ENCODE assay signal across 18 cellular contexts in genomic region chr10:102770108-102770482, GRCh38. TPM values are rescaled to one million over a fixed set of nuclear protein-coding genes. Genes with fewer than 3 reads are reported as not detected.
DNase-seq lines count a peak whose midpoint lies in the region; FAIRE-seq and TF ChIP-seq lines count a peak whose summit lies in the region.
"Had no signal": no experiment of that assay in that cellular context is flagged by ENCODE, and none has a peak within 500 bp of the region (broad histone marks: within the 10 kb centered on the region; RNA-seq: fewer than 3 reads in every experiment).

No MANE protein-coding gene starts in this region.

- peaks cover 73% of the 10 kb centered on the region for H3K4me1 Mint-ChIP-seq in activated T-cell treated with anti-CD3 and anti-CD28 coated beads, Interleukin-2, amount 50 U/mL, for 24 hours (ENCODE audit: low read depth)
- H3K4me1 Mint-ChIP-seq in stimulated activated naive CD8-positive, alpha-beta T cell treated with anti-CD3 and anti-CD28 coated beads, Interleukin-15, Interleukin-2, amounts not matched to agents 100 ng/mL and 50 ng/mL, for 24 hours (ENCODE audit: low read depth): peaks cover 79% of the 10 kb centered on the region

- TF ChIP-seq CTCF in VCaP (conservative IDR thresholded peaks at IDR 0.05): no peak
- TF ChIP-seq CTCF in keratinocyte (optimal IDR thresholded peaks at IDR 0.05 in 1 of 3, IDR thresholded peaks at IDR 0.05 in 1 of 3, conservative IDR thresholded peaks at IDR 0.05 in 1 of 3; ENCODE audit: extremely low read depth in 1 of 3, insufficient read depth in 2 of 3, low read length in 3 of 3): no peak

- no peaks in the 10 kb centered on the region for H3K9me3 ChIP-seq in keratinocyte (ENCODE audit: control insufficient read depth, low read depth, low read length)
- H3K9me3 ChIP-seq: spleen had no signal

- H3K27ac ChIP-seq in VCaP (peak overlapping the region; percentile 88), keratinocyte (ENCODE audit: control insufficient read depth, insufficient read depth, low read length) (peak overlapping the region; percentile 83)

- no peaks in the 10 kb centered on the region for H3K9me1 ChIP-seq in keratinocyte (ENCODE audit: control insufficient read depth, extremely low read depth, insufficient read depth, low read length)

- H3K36me3 ChIP-seq in keratinocyte (ENCODE audit: control insufficient read depth in 2 of 2, extremely low read depth in 1 of 2, insufficient read depth in 2 of 2, low read length in 2 of 2): no peaks in the 10 kb centered on the region

- H3K9ac ChIP-seq in keratinocyte (ENCODE audit: control insufficient read depth, extremely low read depth, insufficient read depth, low read length): peak overlapping the region; percentile 62

- peak overlapping the region; percentile 14 for H3K27ac Mint-ChIP-seq in activated T-cell treated with anti-CD3 and anti-CD28 coated beads, Interleukin-2, amount 50 U/mL, for 24 hours
- peak overlapping the region; percentile 17 for H3K27ac Mint-ChIP-seq in stimulated activated naive CD8-positive, alpha-beta T cell treated with anti-CD3 and anti-CD28 coated beads, Interleukin-15, Interleukin-2, amounts not matched to agents 100 ng/mL and 50 ng/mL, for 24 hours
- H3K27ac Mint-ChIP-seq: HFFc6 had no signal

- H3K4me3 ChIP-seq in keratinocyte (ENCODE audit: control insufficient read depth in 2 of 3, extremely low read depth in 1 of 3, insufficient read depth in 2 of 3, low read depth in 1 of 3, low read length in 3 of 3): peak overlapping the region in 2 of 3 experiments; percentile 7 to 26
- H3K4me3 ChIP-seq: spleen had no signal

- H3K9me3 Mint-ChIP-seq in activated T-cell treated with anti-CD3 and anti-CD28 coated beads, Interleukin-2, amount 50 U/mL, for 24 hours: no peaks in the 10 kb centered on the region
- H3K9me3 Mint-ChIP-seq in stimulated activated naive CD8-positive, alpha-beta T cell treated with anti-CD3 and anti-CD28 coated beads, Interleukin-15, Interleukin-2, amounts not matched to agents 100 ng/mL and 50 ng/mL, for 24 hours: no peaks in the 10 kb centered on the region
- H3K9me3 Mint-ChIP-seq: HFFc6; naive thymus-derived CD8-positive, alpha-beta T cell had no signal

- no peak overlapping the region for H2AFZ ChIP-seq in keratinocyte (ENCODE audit: control insufficient read depth, low read length)

- dilution Hi-C loops in keratinocyte (cut with MboI; ENCODE audit: extremely low pct_ligation_motif_present, low sequenced_read_pairs): no loop called here

- FAIRE-seq in keratinocyte (lab: Jason Lieb, UNC) (no peak), RCC 7860 (lab: Jason Lieb, UNC) (no peak)
- FAIRE-seq: D721Med, frontal cortex, TTC549 had no signal

- DNase-seq in activated T-cell treated with anti-CD3 and anti-CD28 coated beads, Interleukin-2, amount 50 U/mL, for 24 hours: no peak
- DNase-seq in activated T-cell treated with anti-CD3 and anti-CD28 coated beads for 4 hours: no peak
- DNase-seq in keratinocyte (ENCODE audit: low read depth, low spot score): no peak
- no peak for DNase-seq in islet precursor cell
- no peak for DNase-seq in NK-92 (lab: John Stamatoyannopoulos, UW; ENCODE audit: unreplicated experiment)
- DNase-seq in RCC 7860 (ENCODE audit: low spot score): no peak
- DNase-seq: HFFc6; kidney glomerular epithelial cell; naive thymus-derived CD8-positive, alpha-beta T cell; NCI-H1436; NCI-H510A treated with DMSO at 0.1 percent for 48 hours; SHP77 treated with DMSO at 0.1 percent for 48 hours; spleen had no signal

- peaks cover 7% of the 10 kb centered on the region for H3K79me2 ChIP-seq in keratinocyte (ENCODE audit: control insufficient read depth, insufficient read depth, low read length)

- no peaks in the 10 kb centered on the region for H3K27me3 ChIP-seq in keratinocyte (ENCODE audit: control insufficient read depth, extremely low read depth, insufficient read depth, low read length)
- H3K27me3 ChIP-seq: spleen had no signal

- no peak overlapping the region for H3K4me3 Mint-ChIP-seq in activated T-cell treated with anti-CD3 and anti-CD28 coated beads, Interleukin-2, amount 50 U/mL, for 24 hours
- no peak overlapping the region for H3K4me3 Mint-ChIP-seq in stimulated activated naive CD8-positive, alpha-beta T cell treated with anti-CD3 and anti-CD28 coated beads, Interleukin-15, Interleukin-2, amounts not matched to agents 100 ng/mL and 50 ng/mL, for 24 hours
- H3K4me3 Mint-ChIP-seq: HFFc6; naive thymus-derived CD8-positive, alpha-beta T cell had no signal

- no peaks in the 10 kb centered on the region for H4K20me1 ChIP-seq in keratinocyte (ENCODE audit: control insufficient read depth, extremely low read depth, insufficient read depth, low read length)

- H3K4me1 ChIP-seq in keratinocyte (ENCODE audit: control insufficient read depth, extremely low read depth, insufficient read depth, low read length): peaks cover 63% of the 10 kb centered on the region

- H3K27me3 Mint-ChIP-seq in activated T-cell treated with anti-CD3 and anti-CD28 coated beads, Interleukin-2, amount 50 U/mL, for 24 hours: no peaks in the 10 kb centered on the region
- H3K27me3 Mint-ChIP-seq in stimulated activated naive CD8-positive, alpha-beta T cell treated with anti-CD3 and anti-CD28 coated beads, Interleukin-15, Interleukin-2, amounts not matched to agents 100 ng/mL and 50 ng/mL, for 24 hours: no peaks in the 10 kb centered on the region
- H3K27me3 Mint-ChIP-seq: naive thymus-derived CD8-positive, alpha-beta T cell had no signal

- peaks cover 19% of the 10 kb centered on the region for H3K36me3 Mint-ChIP-seq in activated T-cell treated with anti-CD3 and anti-CD28 coated beads, Interleukin-2, amount 50 U/mL, for 24 hours (ENCODE audit: low read depth)
- H3K36me3 Mint-ChIP-seq in stimulated activated naive CD8-positive, alpha-beta T cell treated with anti-CD3 and anti-CD28 coated beads, Interleukin-15, Interleukin-2, amounts not matched to agents 100 ng/mL and 50 ng/mL, for 24 hours (ENCODE audit: low read depth): peaks cover 20% of the 10 kb centered on the region

- H3K4me2 ChIP-seq in keratinocyte (ENCODE audit: control insufficient read depth, extremely low read depth, insufficient read depth, low read depth, low read length): peak overlapping the region; percentile 74

RNA-seq across cellular contexts. Expression of gene WBP1L, which starts 26.3 kb away (rescaled TPM):
- polyA plus RNA-seq in keratinocyte: 24.3 to 45.7 TPM (median 27.3 TPM) in 3 replicates
- polyA plus RNA-seq in keratinocyte (2011; ENCODE audit: low read depth): 25.9 TPM
- polyA plus RNA-seq in keratinocyte (2011; cell fraction: cytosol; rRNA removed): 30.8 and 32.7 TPM in 2 replicates
- 33.6 and 38.0 TPM in 2 replicates for polyA plus RNA-seq in keratinocyte (2011; cell fraction: nucleus; rRNA removed)
- polyA plus RNA-seq in keratinocyte (2012; ENCODE audit: low replicate concordance): 21.5 and 33.4 TPM in 2 replicates
- polyA minus RNA-seq in keratinocyte: 42.8 to 84.0 TPM (median 50.9 TPM) in 3 replicates
- polyA minus RNA-seq in keratinocyte (2011; cell fraction: cytosol; rRNA and poly(A)+ RNA removed): 51.8 TPM
- polyA minus RNA-seq in keratinocyte (2011; cell fraction: nucleus; rRNA and poly(A)+ RNA removed): 41.7 and 46.7 TPM in 2 replicates

RNA-seq across cellular contexts. Expression of gene SFXN2, which starts 55.7 kb away (rescaled TPM):
- 1.7 to 5.7 TPM (median 5.0 TPM) in 3 replicates for polyA plus RNA-seq in keratinocyte
- polyA plus RNA-seq in keratinocyte (2011; ENCODE audit: low read depth): 0.20 TPM
- polyA plus RNA-seq in keratinocyte (2011; cell fraction: cytosol; rRNA removed): 2.5 TPM in 2 replicates
- 2.4 and 3.1 TPM in 2 replicates for polyA plus RNA-seq in keratinocyte (2011; cell fraction: nucleus; rRNA removed)
- 0.45 and 4.8 TPM in 2 replicates for polyA plus RNA-seq in keratinocyte (2012; ENCODE audit: low replicate concordance)
- polyA minus RNA-seq in keratinocyte: 6.3 to 24.1 TPM (median 11.6 TPM) in 3 replicates
- polyA minus RNA-seq in keratinocyte (2011; cell fraction: cytosol; rRNA and poly(A)+ RNA removed): 4.2 TPM
- 1.1 and 2.3 TPM in 2 replicates for polyA minus RNA-seq in keratinocyte (2011; cell fraction: nucleus; rRNA and poly(A)+ RNA removed)

RNA-seq across cellular contexts. Expression of gene ARL3, which starts 55.9 kb away (rescaled TPM):
- polyA plus RNA-seq in keratinocyte: 7.0 to 10.7 TPM (median 9.2 TPM) in 3 replicates
- 15.2 TPM for polyA plus RNA-seq in keratinocyte (2011; ENCODE audit: low read depth)
- 8.3 and 9.4 TPM in 2 replicates for polyA plus RNA-seq in keratinocyte (2011; cell fraction: cytosol; rRNA removed)
- polyA plus RNA-seq in keratinocyte (2011; cell fraction: nucleus; rRNA removed): 2.9 and 3.1 TPM in 2 replicates
- 9.7 and 11.4 TPM in 2 replicates for polyA plus RNA-seq in keratinocyte (2012; ENCODE audit: low replicate concordance)
- 2.1 to 2.3 TPM (median 2.1 TPM) in 3 replicates for polyA minus RNA-seq in keratinocyte
- polyA minus RNA-seq in keratinocyte (2011; cell fraction: cytosol; rRNA and poly(A)+ RNA removed): 3.6 TPM
- polyA minus RNA-seq in keratinocyte (2011; cell fraction: nucleus; rRNA and poly(A)+ RNA removed): 0.53 and 1.2 TPM in 2 replicates
